ENCODE assay signal across 2 cellular contexts in the genomic region with DNA sequence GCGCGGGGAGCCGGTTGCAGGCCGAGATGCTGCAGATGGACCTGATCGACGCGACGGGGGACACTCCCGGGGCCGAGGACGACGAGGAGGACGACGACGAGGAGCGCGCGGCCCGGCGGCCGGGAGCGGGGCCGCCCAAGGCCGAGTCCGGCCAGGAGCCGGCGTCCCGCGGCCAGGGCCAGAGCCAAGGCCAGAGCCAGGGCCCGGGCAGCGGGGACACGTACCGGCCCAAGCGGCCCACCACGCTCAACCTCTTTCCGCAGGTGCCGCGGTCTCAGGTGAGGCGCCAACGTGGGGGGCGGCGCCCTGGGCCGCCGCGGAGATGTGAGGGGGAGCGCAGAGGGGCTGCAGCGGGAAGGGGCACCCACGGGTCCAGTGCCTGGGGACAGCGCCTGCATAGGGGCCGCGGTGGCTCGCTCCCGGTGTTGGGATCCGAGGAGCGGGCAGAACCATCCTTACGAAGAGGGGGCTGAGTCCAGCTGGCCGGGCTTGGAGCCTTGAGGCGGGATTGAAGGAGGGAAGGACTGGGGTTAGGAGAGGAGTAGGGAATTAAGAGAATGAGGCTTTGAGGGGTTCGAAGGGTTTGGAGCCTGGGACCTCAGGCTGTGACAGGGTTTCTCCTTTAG.
TF ChIP-seq lines count a peak whose summit lies in the region.

No MANE protein-coding gene starts in this region.

TF ChIP-seq in HCT116, 20 proteins besides CTCF, POLR2A, EP300 and RAD21:
- peak; percentile 41; the same call in 1 of the 2 replicates for TF ChIP-seq ZFX (IDR thresholded peaks at IDR 0.05)

TF ChIP-seq in H1, 55 proteins besides CTCF, POLR2A, EP300 and RAD21:
- peak; percentile 21 for TF ChIP-seq KDM4A (IDR thresholded peaks at IDR 0.05; ENCODE audit: low read depth, low read length, severe bottlenecking)
